In the genomic region with DNA sequence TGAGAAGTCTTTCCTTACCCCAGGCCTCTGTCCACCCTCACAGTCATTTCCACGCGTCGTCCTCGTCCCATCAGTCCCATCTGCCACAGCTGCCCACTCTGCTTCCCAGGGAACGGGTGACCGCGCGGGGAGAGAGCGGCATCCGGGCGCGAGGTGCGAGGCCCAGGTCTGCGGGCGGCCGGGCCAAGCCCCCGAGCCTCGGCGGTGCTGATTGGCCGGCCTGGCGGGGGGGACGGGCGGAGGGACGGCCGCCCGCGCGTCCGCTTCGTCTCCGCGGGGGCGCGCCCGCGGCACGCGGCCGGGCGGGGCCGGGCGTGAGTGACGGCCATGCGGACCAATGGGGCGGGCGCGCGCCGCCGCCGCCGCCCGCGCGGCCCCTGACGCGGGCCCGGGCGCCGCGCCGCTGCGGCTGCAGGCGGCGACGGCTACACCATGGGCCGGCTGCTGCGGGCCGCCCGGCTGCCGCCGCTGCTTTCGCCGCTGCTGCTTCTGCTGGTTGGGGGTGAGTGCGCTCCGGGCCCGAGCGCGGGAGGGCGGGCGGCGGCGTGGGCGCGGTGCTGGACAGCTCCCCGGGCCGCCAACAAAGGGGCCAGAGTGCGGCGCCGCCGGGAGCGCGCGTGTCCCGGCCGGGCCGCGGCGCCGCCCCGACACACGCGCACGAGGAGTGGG, we compare ENCODE assay signal across 8 cellular contexts. TPM values are rescaled to one million over a fixed set of nuclear protein-coding genes. Genes with fewer than 3 reads are reported as not detected.
DNase-seq lines count a peak whose midpoint lies in the region; ATAC-seq and TF ChIP-seq lines count a peak whose summit lies in the region.

TSS of gene PODXL2 (plus strand) at position 398 of the 669 bp plus-strand sequence. CDS start at position 433, 35 bp downstream.

- ATAC-seq in GM18498 (IDR thresholded peaks at IDR 0.05; ENCODE audit: unreplicated experiment) = peak; percentile 60
- peak; percentile 59 for ATAC-seq in stimulated activated naive CD8-positive, alpha-beta T cell treated with anti-CD3 and anti-CD28 coated beads, Interleukin-15, amount 100 ng/mL, for 72 hours
- no peak for ATAC-seq in GM18861 (IDR thresholded peaks at IDR 0.05; ENCODE audit: unreplicated experiment)

- POLR2A ChIA-PET in activated CD4-positive, alpha-beta memory T cell treated with anti-CD3 and anti-CD28 coated beads, Interleukin-2, amount 10 ng/mL, durations not matched to agents 7 days and 5 days (lab: Charles Lee) = interaction anchor here (3.0 kb wide), 1 partner anchor 30 kb away, joined by 17 read pairs; the partner anchor contains the start of gene MCM2

- TF ChIP-seq CTCF in epithelial cell of proximal tubule (conservative IDR thresholded peaks at IDR 0.05; ENCODE audit: low read depth, low read length) = no peak

- H3K4me3 ChIP-seq in epithelial cell of proximal tubule (ENCODE audit: low read depth, low read length) = peak within 1 kb of the TSS; percentile 51

- peaks cover 6% of the 10 kb centered on the region for H3K36me3 Mint-ChIP-seq in activated CD4-positive, alpha-beta memory T cell treated with anti-CD3 and anti-CD28 coated beads, Interleukin-2, amount 10 ng/mL, durations not matched to agents 7 days and 5 days (ENCODE audit: low read depth)

- H3K27me3 Mint-ChIP-seq in activated CD4-positive, alpha-beta memory T cell treated with anti-CD3 and anti-CD28 coated beads, Interleukin-2, amount 10 ng/mL, durations not matched to agents 7 days and 5 days = peaks cover 58% of the 10 kb centered on the region
- peaks cover 64% of the 10 kb centered on the region for H3K27me3 Mint-ChIP-seq in stimulated activated naive CD8-positive, alpha-beta T cell treated with anti-CD3 and anti-CD28 coated beads, Interleukin-15, amount 100 ng/mL, for 72 hours

- no peaks in the 10 kb centered on the region for H3K9me3 Mint-ChIP-seq in activated CD4-positive, alpha-beta memory T cell treated with anti-CD3 and anti-CD28 coated beads, Interleukin-2, amount 10 ng/mL, durations not matched to agents 7 days and 5 days
- H3K9me3 Mint-ChIP-seq in stimulated activated naive CD8-positive, alpha-beta T cell treated with anti-CD3 and anti-CD28 coated beads, Interleukin-15, amount 100 ng/mL, for 72 hours = no peaks in the 10 kb centered on the region

- H3K4me3 Mint-ChIP-seq in activated CD4-positive, alpha-beta memory T cell treated with anti-CD3 and anti-CD28 coated beads, Interleukin-2, amount 10 ng/mL, durations not matched to agents 7 days and 5 days = peak within 1 kb of the TSS; percentile 68
- H3K4me3 Mint-ChIP-seq in stimulated activated naive CD8-positive, alpha-beta T cell treated with anti-CD3 and anti-CD28 coated beads, Interleukin-15, amount 100 ng/mL, for 72 hours = peak within 1 kb of the TSS; percentile 70 to 84

- H3K27ac Mint-ChIP-seq in activated CD4-positive, alpha-beta memory T cell treated with anti-CD3 and anti-CD28 coated beads, Interleukin-2, amount 10 ng/mL, durations not matched to agents 7 days and 5 days = no peak within 1 kb of the TSS
- no peak within 1 kb of the TSS for H3K27ac Mint-ChIP-seq in stimulated activated naive CD8-positive, alpha-beta T cell treated with anti-CD3 and anti-CD28 coated beads, Interleukin-15, amount 100 ng/mL, for 72 hours

- H3K4me1 Mint-ChIP-seq in activated CD4-positive, alpha-beta memory T cell treated with anti-CD3 and anti-CD28 coated beads, Interleukin-2, amount 10 ng/mL, durations not matched to agents 7 days and 5 days = peaks cover 25% of the 10 kb centered on the region
- H3K4me1 Mint-ChIP-seq in stimulated activated naive CD8-positive, alpha-beta T cell treated with anti-CD3 and anti-CD28 coated beads, Interleukin-15, amount 100 ng/mL, for 72 hours = peaks cover 44% of the 10 kb centered on the region

- DNase-seq in AG08396 (ENCODE audit: low spot score) (peak; percentile 82), NCI-H1417 (lab: John Stamatoyannopoulos, UW) (peak; percentile 82 to 90 (median 90)), epithelial cell of proximal tubule (ENCODE audit: low read depth) (no peak), middle frontal gyrus (ENCODE audit: extremely low spot score, low spot score) (peak; percentile 57)
- DNase-seq in activated CD4-positive, alpha-beta memory T cell treated with anti-CD3 and anti-CD28 coated beads, Interleukin-2, amount 10 ng/mL, durations not matched to agents 7 days and 5 days = peak; percentile 21
- DNase-seq in stimulated activated naive CD8-positive, alpha-beta T cell treated with anti-CD3 and anti-CD28 coated beads, Interleukin-15, amount 100 ng/mL, for 72 hours = peak; percentile 18 to 20

- CTCF ChIA-PET in activated CD4-positive, alpha-beta memory T cell treated with anti-CD3 and anti-CD28 coated beads, Interleukin-2, amount 10 ng/mL, durations not matched to agents 7 days and 5 days (lab: Charles Lee) = no interaction called here

RNA-seq across cellular contexts. Expression of gene PODXL2, which starts in this region (rescaled TPM):
- 1 to 10 TPM in 1 of 2 experiments, under 1 TPM in 1; 0.95 to 1.1 TPM for total RNA-seq in activated CD4-positive, alpha-beta memory T cell treated with anti-CD3 and anti-CD28 coated beads, Interleukin-2, amount 10 ng/mL, durations not matched to agents 7 days and 5 days
- 28.9 TPM in 2 replicates for total RNA-seq in epithelial cell of proximal tubule

Comparison
In these comparisons a context has a peak if more than half of its experiments do, and no peak if none do; other contexts are left out.
1. RNA of gene PODXL2 (total RNA-seq): 28.9 TPM in epithelial cell of proximal tubule; 0.95 to 1.1 TPM in activated CD4-positive, alpha-beta memory T cell treated with anti-CD3 and anti-CD28 coated beads, Interleukin-2, amount 10 ng/mL, durations not matched to agents 7 days and 5 days; every median in the first group is over 10 times any median in the second.